24 cellular contexts compared by ENCODE assay signal in the genomic region with DNA sequence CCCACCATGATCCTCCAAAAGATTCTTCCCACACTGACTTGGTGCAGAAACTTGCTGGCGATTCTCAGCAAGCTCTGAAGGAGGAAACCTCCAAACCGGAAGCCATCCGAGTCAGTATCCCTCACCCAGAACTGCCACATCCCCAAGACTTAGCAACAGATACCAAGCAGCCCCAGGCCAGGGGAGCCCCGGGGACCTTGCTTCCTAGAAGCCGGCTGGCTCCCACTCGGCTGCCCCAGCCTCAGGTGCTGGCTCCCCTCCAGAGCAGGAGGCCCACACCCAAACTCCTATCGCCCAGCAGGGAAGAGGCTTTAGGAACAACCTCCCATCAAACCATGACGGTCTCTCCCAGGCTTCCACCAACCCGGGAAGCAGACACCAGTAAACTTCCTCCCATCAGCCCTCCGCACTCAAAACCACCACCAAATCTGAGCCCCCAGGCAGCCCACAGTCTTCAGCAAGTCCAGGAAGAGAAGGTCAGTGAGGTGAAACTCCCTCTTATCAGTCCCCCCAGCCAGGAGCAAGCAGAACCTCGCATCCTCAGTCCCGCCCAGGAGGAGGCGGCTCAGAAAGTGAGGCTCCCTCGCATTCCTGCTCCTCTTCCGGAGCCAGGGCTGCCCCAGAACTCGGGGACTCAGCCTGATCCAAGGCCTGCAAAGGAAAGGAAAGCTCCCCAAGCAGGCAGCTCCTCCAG.
"Had no signal": no experiment of that assay in that cellular context is flagged by ENCODE, and none has a peak within 500 bp of the region (broad histone marks: within the 10 kb centered on the region; RNA-seq: fewer than 3 reads in every experiment).

No MANE protein-coding gene starts in this region.

- H3K27ac Mint-ChIP-seq: activated CD4-positive, alpha-beta T cell treated with anti-CD3 and anti-CD28 coated beads, Interleukin-2, amount 10 ng/mL, durations not matched to agents 24 days and 14 days; activated CD8-positive, alpha-beta memory T cell treated with anti-CD3 and anti-CD28 coated beads, Interleukin-2, amount 10 ng/mL, durations not matched to agents 7 days and 5 days; activated naive CD4-positive, alpha-beta T cell treated with anti-CD3 and anti-CD28 coated beads, Interleukin-2, amount 50 U/mL, for 24 hours; activated T-cell treated with anti-CD3 and anti-CD28 coated beads, Interleukin-2, amount 50 U/mL, for 24 hours; activated T-helper 1 cell treated with anti-CD3 and anti-CD28 coated beads, Interleukin-12 subunit alpha, Interleukin-12 subunit beta, Interleukin-2, Interleukin-4 antibody, amounts not matched to agents 30 ng/mL and 10 ng/mL and 1 ng/mL, durations not matched to agents 14 hours and 24 hours and 36 hours; T-helper 17 cell had no signal

- ATAC-seq: activated CD8-positive, alpha-beta memory T cell treated with anti-CD3 and anti-CD28 coated beads, Interleukin-2, amount 10 ng/mL, durations not matched to agents 7 days and 5 days; body of pancreas; PC-3; T-helper 17 cell had no signal

- H3K36me3 ChIP-seq: ascending aorta had no signal

- DNase-seq: activated CD4-positive, alpha-beta T cell treated with anti-CD3 and anti-CD28 coated beads, Interleukin-2, amount 10 ng/mL, durations not matched to agents 24 days and 14 days; activated CD4-positive, alpha-beta T cell treated with anti-CD3 and anti-CD28 coated beads, Interleukin-2, amount 50 U/mL, for 48 hours; activated CD4-positive, CD25-positive, alpha-beta regulatory T cell treated with anti-CD3 and anti-CD28 coated beads, Interleukin-2, amount 50 U/mL, for 72 hours; activated CD8-positive, alpha-beta memory T cell treated with anti-CD3 and anti-CD28 coated beads, Interleukin-2, amount 10 ng/mL, durations not matched to agents 7 days and 5 days; activated effector memory CD4-positive, alpha-beta T cell treated with Interleukin-2 at 50 U/mL for 16 hours; activated naive CD4-positive, alpha-beta T cell; activated T-cell treated with anti-CD3 and anti-CD28 coated beads, Interleukin-2, amount 50 U/mL, for 24 hours; body of pancreas; central memory CD4-positive, alpha-beta T cell; MM.1S; NCI-H1105; NCI-H1436; NCI-H1694 treated with DMSO at 0.1 percent for 48 hours; NCI-H2029 treated with DMSO at 0.1 percent for 48 hours; NCI-H345; NCI-H510A; NCI-H526 treated with DMSO at 0.1 percent for 48 hours; PC-3; SHP77; T-helper 17 cell; T-helper 9 cell had no signal

- H3K4me3 Mint-ChIP-seq: activated CD4-positive, alpha-beta T cell treated with anti-CD3 and anti-CD28 coated beads, Interleukin-2, amount 10 ng/mL, durations not matched to agents 24 days and 14 days; activated CD8-positive, alpha-beta memory T cell treated with anti-CD3 and anti-CD28 coated beads, Interleukin-2, amount 10 ng/mL, durations not matched to agents 7 days and 5 days; activated naive CD4-positive, alpha-beta T cell treated with anti-CD3 and anti-CD28 coated beads, Interleukin-2, amount 50 U/mL, for 24 hours; activated T-cell treated with anti-CD3 and anti-CD28 coated beads, Interleukin-2, amount 50 U/mL, for 24 hours; activated T-helper 1 cell treated with anti-CD3 and anti-CD28 coated beads, Interleukin-12 subunit alpha, Interleukin-12 subunit beta, Interleukin-2, Interleukin-4 antibody, amounts not matched to agents 30 ng/mL and 10 ng/mL and 1 ng/mL, durations not matched to agents 14 hours and 24 hours and 36 hours; T-helper 17 cell had no signal

- H3K4me1 Mint-ChIP-seq: activated CD4-positive, alpha-beta T cell treated with anti-CD3 and anti-CD28 coated beads, Interleukin-2, amount 10 ng/mL, durations not matched to agents 24 days and 14 days; activated CD8-positive, alpha-beta memory T cell treated with anti-CD3 and anti-CD28 coated beads, Interleukin-2, amount 10 ng/mL, durations not matched to agents 7 days and 5 days; activated naive CD4-positive, alpha-beta T cell treated with anti-CD3 and anti-CD28 coated beads, Interleukin-2, amount 50 U/mL, for 24 hours; T-helper 17 cell had no signal

- H3K4me3 ChIP-seq: ascending aorta, body of pancreas had no signal

- H3K27me3 ChIP-seq: ascending aorta, body of pancreas had no signal

- H3K9me3 Mint-ChIP-seq: activated CD4-positive, alpha-beta T cell treated with anti-CD3 and anti-CD28 coated beads, Interleukin-2, amount 10 ng/mL, durations not matched to agents 24 days and 14 days; activated naive CD4-positive, alpha-beta T cell treated with anti-CD3 and anti-CD28 coated beads, Interleukin-2, amount 50 U/mL, for 24 hours; activated T-cell treated with anti-CD3 and anti-CD28 coated beads, Interleukin-2, amount 50 U/mL, for 24 hours; activated T-helper 1 cell treated with anti-CD3 and anti-CD28 coated beads, Interleukin-12 subunit alpha, Interleukin-12 subunit beta, Interleukin-2, Interleukin-4 antibody, amounts not matched to agents 30 ng/mL and 10 ng/mL and 1 ng/mL, durations not matched to agents 14 hours and 24 hours and 36 hours had no signal

- H3K36me3 Mint-ChIP-seq: activated CD8-positive, alpha-beta memory T cell treated with anti-CD3 and anti-CD28 coated beads, Interleukin-2, amount 10 ng/mL, durations not matched to agents 7 days and 5 days; activated naive CD4-positive, alpha-beta T cell treated with anti-CD3 and anti-CD28 coated beads, Interleukin-2, amount 50 U/mL, for 24 hours had no signal
